ENCODE assay signal across 29 cellular contexts in genomic region chr4:35673137-35673536, GRCh38.
"Had no signal": no experiment of that assay in that cellular context is flagged by ENCODE, and none has a peak within 500 bp of the region (broad histone marks: within the 10 kb centered on the region; RNA-seq: fewer than 3 reads in every experiment).

No MANE protein-coding gene starts in this region.

- DNase-seq: colonic mucosa; cortex of kidney; dermis blood vessel endothelial cell; dorsolateral prefrontal cortex; effector CD4-positive, alpha-beta T cell; effector CD8-positive, alpha-beta T cell; effector memory CD4-positive, alpha-beta T cell; effector memory CD8-positive, alpha-beta T cell; endodermal cell; erythroblast; esophagus squamous epithelium; foreskin fibroblast; foreskin keratinocyte; foreskin melanocyte; gastrocnemius medialis; glutamatergic neuron; head of caudate nucleus; heart left ventricle; heart right ventricle had no signal

- H3K4me1 Mint-ChIP-seq: endodermal cell had no signal

- H2AFZ ChIP-seq: hepatocyte had no signal

- ATAC-seq: effector memory CD8-positive, alpha-beta T cell; esophagus mucosa; foreskin keratinocyte; gastrocnemius medialis; gastroesophageal sphincter; heart left ventricle; heart right ventricle had no signal

- H3K4me3 ChIP-seq: colonic mucosa, coronary artery, dorsolateral prefrontal cortex, esophagus muscularis mucosa, esophagus squamous epithelium, gastrocnemius medialis, gastroesophageal sphincter, heart left ventricle, heart right ventricle, hepatocyte had no signal

- H3K36me3 ChIP-seq: colonic mucosa, esophagus muscularis mucosa, esophagus squamous epithelium, gastrocnemius medialis, gastroesophageal sphincter, heart left ventricle, heart right ventricle had no signal

- H3K27ac Mint-ChIP-seq: dendritic cell treated with granulocyte-macrophage colony-stimulating factor and Interleukin-4, amounts not matched to agents 40 ng/mL and 50 ng/mL, for 4 days; effector memory CD8-positive, alpha-beta T cell; endodermal cell had no signal

- H3K9me3 Mint-ChIP-seq: dendritic cell treated with granulocyte-macrophage colony-stimulating factor and Interleukin-4, amounts not matched to agents 40 ng/mL and 50 ng/mL, for 4 days; endodermal cell had no signal

- H3K27me3 ChIP-seq: colonic mucosa, dorsolateral prefrontal cortex, esophagus muscularis mucosa, esophagus squamous epithelium, foreskin keratinocyte, gastrocnemius medialis, gastroesophageal sphincter, heart left ventricle, heart right ventricle, hepatocyte had no signal

- H3K4me3 Mint-ChIP-seq: dendritic cell treated with granulocyte-macrophage colony-stimulating factor and Interleukin-4, amounts not matched to agents 40 ng/mL and 50 ng/mL, for 4 days; effector memory CD8-positive, alpha-beta T cell; endodermal cell had no signal

- H3K4me2 ChIP-seq: hepatocyte had no signal

- H3K27me3 Mint-ChIP-seq: dendritic cell treated with granulocyte-macrophage colony-stimulating factor and Interleukin-4, amounts not matched to agents 40 ng/mL and 50 ng/mL, for 4 days; effector memory CD8-positive, alpha-beta T cell had no signal

- H3K4me1 ChIP-seq: colonic mucosa, esophagus muscularis mucosa, esophagus squamous epithelium, foreskin keratinocyte, gastrocnemius medialis, gastroesophageal sphincter, heart left ventricle, heart right ventricle had no signal

- H3K27ac ChIP-seq: colonic mucosa, coronary artery, dorsolateral prefrontal cortex, epithelial cell of prostate, esophagus muscularis mucosa, esophagus squamous epithelium, foreskin keratinocyte, gastrocnemius medialis, gastroesophageal sphincter, heart left ventricle, heart right ventricle, hepatocyte had no signal

- H3K9me3 ChIP-seq: colonic mucosa, esophagus muscularis mucosa, esophagus squamous epithelium, gastrocnemius medialis, gastroesophageal sphincter, heart left ventricle had no signal

- FAIRE-seq: endometrium, endothelial cell of umbilical vein, frontal cortex had no signal

- H3K79me2 ChIP-seq: hepatocyte had no signal
